ENCODE assay signal across 8 cellular contexts in the genomic region with DNA sequence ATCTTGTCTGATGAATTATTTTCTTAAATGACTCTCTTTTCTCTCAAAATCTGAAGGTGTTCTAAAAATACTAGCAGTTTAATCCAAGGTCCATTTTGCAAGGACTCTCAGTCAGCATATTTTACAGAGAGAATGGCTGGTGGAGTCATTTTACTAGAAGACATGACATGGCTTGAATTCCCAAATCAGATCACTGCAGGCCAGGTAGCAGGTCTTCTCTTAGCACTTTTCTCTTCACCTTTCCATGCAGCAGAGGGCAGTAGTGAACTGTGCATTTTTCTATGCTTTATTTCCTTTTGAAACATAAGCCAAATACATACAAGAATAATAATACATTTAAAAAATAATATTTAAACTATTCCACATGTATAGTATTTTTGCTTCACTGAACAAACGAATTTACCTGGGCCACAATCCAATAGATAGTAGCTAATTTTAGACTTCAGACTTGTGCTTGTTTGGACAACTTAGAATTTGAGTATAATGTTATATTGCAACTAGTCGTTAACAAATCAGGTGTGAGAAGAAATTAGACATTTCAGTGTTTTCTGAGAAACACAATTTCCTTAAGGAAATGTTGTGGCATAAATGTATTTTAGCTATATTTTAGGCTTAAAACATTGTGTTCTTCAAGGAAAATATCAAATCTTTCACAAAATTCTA.
DNase-seq lines count a peak whose midpoint lies in the region; ATAC-seq lines count a peak whose summit lies in the region.

No MANE protein-coding gene starts in this region.

- DNase-seq in Daoy (ENCODE audit: low read depth), result peak; percentile 43
- DNase-seq in HS-27A (ENCODE audit: low read depth), result peak; percentile 69
- peak; percentile 33 to 77 for DNase-seq in SJCRH30
- DNase-seq in cerebellar cortex (ENCODE audit: low spot score), result peak; percentile 30
- no peak for DNase-seq in left lobe of liver (ENCODE audit: low spot score)
- peak; percentile 11 for DNase-seq in stimulated activated CD8-positive, alpha-beta memory T cell treated with anti-CD3 and anti-CD28 coated beads, Interleukin-12 subunit alpha, Interleukin-12 subunit beta, amount 100 ng/mL, for 1 hour (ENCODE audit: low read depth)
- no peak for DNase-seq in GF-D8 (lab: John Stamatoyannopoulos, UW)

- ATAC-seq in left lobe of liver (peak; percentile 84), HG02840 (IDR thresholded peaks at IDR 0.05; ENCODE audit: low FRiP score, unreplicated experiment) (no peak)

- no peak overlapping the region for H3K4me3 ChIP-seq in SJCRH30

- no peaks in the 10 kb centered on the region for H3K9me3 ChIP-seq in SJCRH30 (replicated peaks)

- H3K4me1 ChIP-seq in SJCRH30, result peaks cover 6% of the 10 kb centered on the region; the same call in 1 of the 2 replicates

- no peak overlapping the region for H3K27ac ChIP-seq in SJCRH30

- H3K27me3 ChIP-seq in SJCRH30, result 0 out of 2 replicates have a peak, but pooled peaks cover 5% of the 10 kb centered on the region

- no peaks in the 10 kb centered on the region for H3K36me3 ChIP-seq in SJCRH30

Comparison
In these comparisons a context has a peak if more than half of its experiments do, and no peak if none do; other contexts are left out.
1. DNase-seq: peak in Daoy (single experiment), HS-27A (single experiment), SJCRH30 (2 of 2), cerebellar cortex (single experiment) and stimulated activated CD8-positive, alpha-beta memory T cell treated with anti-CD3 and anti-CD28 coated beads, Interleukin-12 subunit alpha, Interleukin-12 subunit beta, amount 100 ng/mL, for 1 hour (single experiment); none in left lobe of liver (single experiment) and GF-D8 (single experiment).